10 cellular contexts compared by ENCODE assay signal in the genomic region with DNA sequence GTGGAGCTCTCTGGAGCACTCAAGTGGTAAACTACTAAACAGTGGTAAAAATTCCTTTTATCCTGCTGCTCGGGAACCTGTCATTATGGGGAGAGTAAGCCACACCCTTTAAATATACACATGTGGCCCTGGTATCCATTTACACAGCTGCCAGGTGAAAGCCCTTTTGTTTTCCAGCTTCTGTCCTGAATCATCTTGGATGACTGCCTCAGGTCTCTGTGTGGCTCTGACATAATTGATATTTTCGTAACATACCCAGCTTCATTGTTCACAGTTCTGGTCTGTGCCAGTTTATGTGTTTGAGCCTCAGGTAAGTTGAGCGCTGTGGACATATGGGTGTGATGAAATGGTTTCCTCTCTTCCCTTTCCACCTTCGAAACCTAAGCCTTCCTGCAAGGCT. TPM values are rescaled to one million over a fixed set of nuclear protein-coding genes. Genes with fewer than 3 reads are reported as not detected.
DNase-seq lines count a peak whose midpoint lies in the region; ATAC-seq and TF ChIP-seq lines count a peak whose summit lies in the region.
"Had no signal": no experiment of that assay in that cellular context is flagged by ENCODE, and none has a peak within 500 bp of the region (broad histone marks: within the 10 kb centered on the region; RNA-seq: fewer than 3 reads in every experiment).

No MANE protein-coding gene starts in this region.

- H3K9me3 ChIP-seq in CD4-positive, alpha-beta memory T cell (ENCODE audit: control insufficient read depth in 1 of 2, low read length in 2 of 2) = no peaks in the 10 kb centered on the region
- H3K9me3 ChIP-seq in upper lobe of left lung = no peaks in the 10 kb centered on the region

- TF ChIP-seq POLR2A in upper lobe of left lung (IDR thresholded peaks at IDR 0.05) = no peak

- no peaks in the 10 kb centered on the region for H3K9me3 Mint-ChIP-seq in CD4-positive, alpha-beta memory T cell

- H3K27me3 ChIP-seq in CD4-positive, alpha-beta memory T cell (ENCODE audit: insufficient read depth, low read length) = no peaks in the 10 kb centered on the region
- H3K27me3 ChIP-seq in upper lobe of left lung = no peaks in the 10 kb centered on the region

- ATAC-seq in upper lobe of left lung (ENCODE audit: low FRiP score in 2 of 2) = no peak
- ATAC-seq in HG03135 (IDR thresholded peaks at IDR 0.05; ENCODE audit: unreplicated experiment) = no peak
- ATAC-seq in HG02852 (IDR thresholded peaks at IDR 0.05; ENCODE audit: unreplicated experiment) = no peak
- ATAC-seq in HG03097 (IDR thresholded peaks at IDR 0.05; ENCODE audit: low FRiP score, unreplicated experiment) = no peak

- CTCF ChIA-PET in CD4-positive, alpha-beta memory T cell (lab: Charles Lee; ENCODE audit: partially characterized antibody) = interaction anchor here (0.6 to 7.0 kb wide), 14 partner anchors 9 to 123 kb away, joined by 3 to 80 read pairs (median 4); no protein-coding TSS in a partner anchor

- no peaks in the 10 kb centered on the region for H3K27me3 Mint-ChIP-seq in CD4-positive, alpha-beta memory T cell
- H3K27me3 Mint-ChIP-seq: B cell had no signal

- POLR2A ChIA-PET in CD4-positive, alpha-beta memory T cell (lab: Charles Lee; ENCODE audit: partially characterized antibody) = interaction anchor here (0.7 to 7.9 kb wide), 10 partner anchors 9 to 35 kb away, joined by 3 to 112 read pairs (median 8); partner anchors contain the start of gene TTC39C

- intact Hi-C loops in CD4-positive, alpha-beta memory T cell (cut with micrococcal nuclease) = no loop called here

- H3K4me1 ChIP-seq in CD4-positive, alpha-beta memory T cell (ENCODE audit: insufficient read depth, low read length) = peaks cover 97% of the 10 kb centered on the region
- H3K4me1 ChIP-seq in upper lobe of left lung = peaks cover 0 to 9% (median 6%) of the 10 kb centered on the region in 4 donors

- no peak for TF ChIP-seq EP300 in upper lobe of left lung (IDR thresholded peaks at IDR 0.05)

- H3K36me3 ChIP-seq in CD4-positive, alpha-beta memory T cell (ENCODE audit: insufficient read depth, low read length) = peaks cover 5% of the 10 kb centered on the region
- no peaks in the 10 kb centered on the region for H3K36me3 ChIP-seq in upper lobe of left lung

- 42 to 43% methylated on average over 4 of the region's 4 CpGs for WGBS in upper lobe of left lung, 2 donors

- no peak overlapping the region for H3K4me3 ChIP-seq in CD4-positive, alpha-beta memory T cell (ENCODE audit: low read length in 2 of 2)
- no peak overlapping the region for H3K4me3 ChIP-seq in upper lobe of left lung

- H3K27ac ChIP-seq in CD4-positive, alpha-beta memory T cell (ENCODE audit: low read depth, low read length) = peak overlapping the region; percentile 74
- H3K27ac ChIP-seq in epithelial cell of prostate (peak overlapping the region; percentile 66), upper lobe of left lung (no peak overlapping the region)

- no peak for DNase-seq in CD4-positive, alpha-beta memory T cell
- DNase-seq in M059J (ENCODE audit: low read depth) (peak; percentile 34), NCI-H526 (lab: John Stamatoyannopoulos, UW) (peak; percentile 90 to 94), epithelial cell of prostate (ENCODE audit: low read depth, low spot score) (peak; percentile 93), upper lobe of left lung (no peak)
- DNase-seq: activated T-cell treated with anti-CD3 and anti-CD28 coated beads, Interleukin-2, amount 50 U/mL, for 48 hours had no signal

- H3K36me3 Mint-ChIP-seq in CD4-positive, alpha-beta memory T cell = peaks cover 12 to 14% of the 10 kb centered on the region in 2 donors

- peaks cover 58 to 93% (median 68%) of the 10 kb centered on the region in 4 donors for H3K4me1 Mint-ChIP-seq in CD4-positive, alpha-beta memory T cell

- TF ChIP-seq CTCF in upper lobe of left lung (IDR thresholded peaks at IDR 0.05) = no peak

- peak overlapping the region; percentile 11 to 94 (median 84) for H3K4me3 Mint-ChIP-seq in CD4-positive, alpha-beta memory T cell
- H3K4me3 Mint-ChIP-seq: B cell had no signal

- H3K27ac Mint-ChIP-seq in CD4-positive, alpha-beta memory T cell = peak overlapping the region; percentile 86 to 99 (median 96)
- H3K27ac Mint-ChIP-seq: B cell had no signal

RNA-seq across cellular contexts. Expression of gene TTC39C, which starts 15.7 kb away (rescaled TPM):
- 100 to 1,000 TPM; 168 to 180 TPM for total RNA-seq in CD4-positive, alpha-beta memory T cell
- 100 to 1,000 TPM; 134 to 165 TPM for polyA plus RNA-seq in CD4-positive, alpha-beta memory T cell
- total RNA-seq in M059J (2014; rRNA removed; shearing (Covaris generic)) = 19.6 and 29.2 TPM in 2 replicates
- total RNA-seq in upper lobe of left lung = 10 to 100 TPM; 12.8 to 31.5 (median 19.5) TPM

Comparison
In these comparisons a context has a peak if more than half of its experiments do, and no peak if none do; other contexts are left out.
1. DNase-seq: peak in M059J (single experiment), NCI-H526 (2 of 2) and epithelial cell of prostate (single experiment); none in CD4-positive, alpha-beta memory T cell (0 of 5) and upper lobe of left lung (0 of 2).
2. H3K27ac ChIP-seq: peak in CD4-positive, alpha-beta memory T cell (single experiment) and epithelial cell of prostate (single experiment); none in upper lobe of left lung (0 of 4).